ENCODE assay signal across 18 cellular contexts in the genomic region with DNA sequence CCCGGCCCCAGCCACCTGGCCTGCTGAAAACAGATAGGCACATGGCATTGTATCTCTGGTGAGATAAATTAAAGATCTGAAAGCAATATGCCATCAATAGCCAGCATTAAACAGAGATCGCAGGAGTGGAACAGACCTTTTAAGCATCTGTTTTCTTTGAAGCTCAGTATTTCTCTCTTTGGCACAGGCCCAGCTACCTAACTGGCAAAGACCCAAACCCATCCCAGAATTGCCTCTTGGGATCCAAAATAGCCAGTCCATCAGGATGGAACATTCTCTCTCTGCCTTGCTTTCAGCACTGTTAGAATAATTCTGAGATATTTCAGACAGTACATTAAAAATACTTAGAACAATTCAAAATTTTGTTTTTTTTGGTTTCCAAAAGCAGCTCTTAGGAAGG. TPM values are rescaled to one million over a fixed set of nuclear protein-coding genes. Genes with fewer than 3 reads are reported as not detected.
DNase-seq lines count a peak whose midpoint lies in the region; ATAC-seq and TF ChIP-seq lines count a peak whose summit lies in the region.
"Had no signal": no experiment of that assay in that cellular context is flagged by ENCODE, and none has a peak within 500 bp of the region (broad histone marks: within the 10 kb centered on the region; RNA-seq: fewer than 3 reads in every experiment).

No MANE protein-coding gene starts in this region.

- POLR2A ChIA-PET in IMR-90 (lab: Charles Lee; ENCODE audit: unreplicated experiment): interaction anchor here (1.4 kb wide), 1 partner anchor 14 kb away, joined by 11 read pairs; no protein-coding TSS in a partner anchor

- H3K9me3 ChIP-seq in IMR-90 (ENCODE audit: control insufficient read depth, insufficient read depth, low read length) (no peaks in the 10 kb centered on the region), upper lobe of left lung (no peaks in the 10 kb centered on the region)

- H3K9ac ChIP-seq in IMR-90 (ENCODE audit: low read depth, low read length): no peak overlapping the region

- no peak overlapping the region; a peak in 1 of 4 replicates for H4K8ac ChIP-seq in IMR-90 (ENCODE audit: low read depth in 2 of 2, low read length in 2 of 2)

- no peak overlapping the region for H3K14ac ChIP-seq in IMR-90 (replicated peaks; ENCODE audit: low read depth, low read length)

- H3K18ac ChIP-seq in IMR-90 (ENCODE audit: low read depth, low read length): no peak overlapping the region

- peak overlapping the region; percentile 20; the same call in 1 of the 2 replicates for H3K4ac ChIP-seq in IMR-90 (ENCODE audit: low read depth, low read length)

- H3K4me1 ChIP-seq in IMR-90 (ENCODE audit: control insufficient read depth, insufficient read depth, low read length): peaks cover 12% of the 10 kb centered on the region
- no peaks in the 10 kb centered on the region for H3K4me1 ChIP-seq in upper lobe of left lung

- no peak overlapping the region for H2BK20ac ChIP-seq in IMR-90 (ENCODE audit: low read depth, low read length)

- H3K36me3 ChIP-seq in IMR-90 (ENCODE audit: control insufficient read depth, insufficient read depth, low read length) (no peaks in the 10 kb centered on the region), upper lobe of left lung (no peaks in the 10 kb centered on the region)

- H2BK5ac ChIP-seq in IMR-90 (ENCODE audit: low read depth, low read length, poor library complexity, severe bottlenecking): no peak overlapping the region

- no peak overlapping the region for H3K56ac ChIP-seq in IMR-90 (ENCODE audit: extremely low read depth, insufficient read depth, low read length)

- H3K79me1 ChIP-seq in IMR-90 (ENCODE audit: low read depth in 1 of 2, low read length in 2 of 2): no peaks in the 10 kb centered on the region

- TF ChIP-seq POLR2A in IMR-90 (IDR thresholded peaks at IDR 0.05; ENCODE audit: low read depth, low read length): no peak
- TF ChIP-seq POLR2A in upper lobe of left lung (IDR thresholded peaks at IDR 0.05): no peak

- DNase-seq in COLO668 (lab: John Stamatoyannopoulos, UW; ENCODE audit: unreplicated experiment) (peak; percentile 27), IMR-90 (no peak), NCI-H2171 (lab: John Stamatoyannopoulos, UW) (peak; percentile 77), NCI-H82 treated with DMSO at 0.1 percent for 48 hours (lab: John Stamatoyannopoulos, UW; ENCODE audit: unreplicated experiment) (peak; percentile 80), upper lobe of left lung (no peak)
- no peak for DNase-seq in activated T-cell treated with anti-CD3 and anti-CD28 coated beads, Interleukin-2, amount 50 U/mL, for 1 hour
- DNase-seq: AML-193; CD4-positive, CD25-positive, alpha-beta regulatory T cell; EL; HCEC 1CT; NCI-H2029 treated with DMSO at 0.1 percent for 48 hours; NCI-H510A treated with DMSO at 0.1 percent for 48 hours had no signal

- no peak overlapping the region for H2AFZ ChIP-seq in IMR-90 (replicated peaks; ENCODE audit: low read length, poor library complexity)

- no peak overlapping the region; the same call in 1 of the 2 replicates for H2BK120ac ChIP-seq in IMR-90 (ENCODE audit: low read depth, low read length)

- H3K4me3 ChIP-seq in IMR-90 (ENCODE audit: insufficient read depth, low read depth, low read length): no peak overlapping the region
- H3K4me3 ChIP-seq in upper lobe of left lung: no peak overlapping the region
- H3K4me3 ChIP-seq: K562 had no signal

- no TSS peak for BruUV-seq in IMR-90 (replicated peaks; lab: Mats Ljungman, UMichigan)

- no peak overlapping the region for H2AK9ac ChIP-seq in IMR-90 (replicated peaks; ENCODE audit: low read depth, low read length, poor library complexity)

- in situ Hi-C loops in IMR-90 (cut with MboI; ENCODE audit: low sequenced_read_pairs): no loop called here

- no peak for TF ChIP-seq EP300 in upper lobe of left lung (IDR thresholded peaks at IDR 0.05)

- intact Hi-C loops in IMR-90 (cut with micrococcal nuclease): no loop called here

- H3K27ac ChIP-seq in IMR-90 (ENCODE audit: insufficient read depth, low read length) (no peak overlapping the region), upper lobe of left lung (no peak overlapping the region)
- H3K27ac ChIP-seq: HL-60 had no signal

- H3K4me2 ChIP-seq in IMR-90 (ENCODE audit: low read depth, low read length): no peak overlapping the region

- H4K20me1 ChIP-seq in IMR-90 (ENCODE audit: insufficient read depth, low read length): no peaks in the 10 kb centered on the region

- CTCF ChIA-PET in IMR-90 (lab: Yijun Ruan, JAX): no interaction called here

- H4K5ac ChIP-seq in IMR-90 (ENCODE audit: low read depth, low read length): no peak overlapping the region

- no peaks in the 10 kb centered on the region for H3K27me3 ChIP-seq in IMR-90 (ENCODE audit: control insufficient read depth, insufficient read depth, low read length)
- H3K27me3 ChIP-seq in upper lobe of left lung: no peaks in the 10 kb centered on the region

- H4K91ac ChIP-seq in IMR-90 (ENCODE audit: insufficient read depth, low read depth, low read length): no peak overlapping the region

- TF ChIP-seq CTCF in IMR-90 (conservative IDR thresholded peaks at IDR 0.05; ENCODE audit: low read depth, low read length): no peak
- no peak for TF ChIP-seq CTCF in upper lobe of left lung (IDR thresholded peaks at IDR 0.05)

- no peak for TF ChIP-seq RAD21 in IMR-90 (IDR thresholded peaks at IDR 0.05; ENCODE audit: low read length)

- peaks cover 19% of the 10 kb centered on the region for H3K9me1 ChIP-seq in IMR-90 (ENCODE audit: insufficient read depth, low read length)

- ATAC-seq in IMR-90 (ENCODE audit: low read depth): no peak
- ATAC-seq in GM18870 (IDR thresholded peaks at IDR 0.05; ENCODE audit: unreplicated experiment): no peak
- ATAC-seq in HG02678 (IDR thresholded peaks at IDR 0.05; ENCODE audit: unreplicated experiment): no peak
- no peak for ATAC-seq in upper lobe of left lung (ENCODE audit: low FRiP score in 2 of 2)
- ATAC-seq: K562 had no signal

- H3K23ac ChIP-seq in IMR-90 (ENCODE audit: low read depth, low read length): no peak overlapping the region

- no peak overlapping the region; the same call in 1 of the 2 replicates for H2AK5ac ChIP-seq in IMR-90 (ENCODE audit: low read depth, low read length)

- H2BK15ac ChIP-seq in IMR-90 (ENCODE audit: low read depth, low read length): no peak overlapping the region; the same call in 2 of the 3 replicates

- dilution Hi-C loops in IMR-90 (cut with HindIII; ENCODE audit: low sequenced_read_pairs, unreplicated experiment): no loop called here

- WGBS in IMR-90 (ENCODE audit: extremely low coverage in 2 of 2, insufficient read length in 1 of 2), 2 experiments: no CpG with 5 or more reads among the region's 2 CpGs
- WGBS in upper lobe of left lung, 2 donors: 72 to 89% methylated on average over 2 of the region's 2 CpGs

TF ChIP-seq in IMR-90, 13 proteins besides CTCF, POLR2A, EP300 and RAD21:
- TF ChIP-seq ELK1 (IDR thresholded peaks at IDR 0.05; ENCODE audit: borderline replicate concordance, low read depth, low read length) (no peak), RCOR1 (IDR thresholded peaks at IDR 0.05; ENCODE audit: insufficient replicate concordance, low read length) (no peak), NFE2L2 (IDR thresholded peaks at IDR 0.05; ENCODE audit: low read depth, low read length) (no peak), MXI1 (IDR thresholded peaks at IDR 0.05; ENCODE audit: borderline replicate concordance, low read depth, low read length) (no peak), RFX5 (IDR thresholded peaks at IDR 0.05; ENCODE audit: low read depth, low read length) (no peak), MAZ (IDR thresholded peaks at IDR 0.05; ENCODE audit: borderline replicate concordance, low read depth, low read length) (no peak), CHD1 (IDR thresholded peaks at IDR 0.05; ENCODE audit: low read depth, low read length) (no peak)

RNA-seq across cellular contexts. Expression of gene KCNJ6, which starts 46.0 kb away (rescaled TPM):
- under 0.01 TPM in 2 replicates for total RNA-seq in IMR-90 (2012; rRNA removed)
- 0.02 and 0.04 TPM in 2 replicates for polyA plus RNA-seq in IMR-90 (2012; rRNA removed)
- polyA plus RNA-seq in IMR-90 (2012; cell fraction: cytosol; rRNA removed): 0.01 TPM in 1 of 2 replicates, not detected in the other
- under 0.01 and 0.02 TPM in 2 replicates for polyA plus RNA-seq in IMR-90 (2012; cell fraction: nucleus; rRNA removed; ENCODE audit: low replicate concordance)
- under 1 TPM in 2 of 6 donors, not detected in 4; 0.06 to 0.15 TPM for total RNA-seq in upper lobe of left lung
- total RNA-seq: A673; CD4-positive, CD25-positive, alpha-beta regulatory T cell; T-helper 2 cell treated with Interferon-gamma antibody and Interleukin-4, amounts not matched to agents 100 ng/mL and 5 ng/mL, for 36 hours had no signal
- polyA plus RNA-seq: CD4-positive, CD25-positive, alpha-beta regulatory T cell had no signal

Comparison
In these comparisons a context has a peak if more than half of its experiments do, and no peak if none do; other contexts are left out.
1. DNase-seq: peak in COLO668 (single experiment), NCI-H2171 (single experiment) and NCI-H82 treated with DMSO at 0.1 percent for 48 hours (single experiment); none in IMR-90 (single experiment), activated T-cell treated with anti-CD3 and anti-CD28 coated beads, Interleukin-2, amount 50 U/mL, for 1 hour (single experiment) and upper lobe of left lung (0 of 2).